ENCODE assay signal across 17 cellular contexts in genomic region chr12:69929531-69929930, GRCh38.
"Had no signal": no experiment of that assay in that cellular context is flagged by ENCODE, and none has a peak within 500 bp of the region (broad histone marks: within the 10 kb centered on the region; RNA-seq: fewer than 3 reads in every experiment).

No MANE protein-coding gene starts in this region.

- H3K4me1 Mint-ChIP-seq: stimulated activated effector memory CD8-positive, alpha-beta T cell treated with anti-CD3 and anti-CD28 coated beads, Interleukin-12 subunit alpha, Interleukin-12 subunit beta, amount 100 ng/mL, for 72 hours; T-cell had no signal

- H3K4me3 Mint-ChIP-seq: activated CD8-positive, alpha-beta T cell treated with anti-CD3 and anti-CD28 coated beads for 36 hours; neural progenitor cell; stimulated activated effector memory CD8-positive, alpha-beta T cell treated with anti-CD3 and anti-CD28 coated beads, Interleukin-12 subunit alpha, Interleukin-12 subunit beta, amount 100 ng/mL, for 72 hours; T-cell had no signal

- H3K27ac Mint-ChIP-seq: activated CD8-positive, alpha-beta T cell treated with anti-CD3 and anti-CD28 coated beads for 36 hours; neural progenitor cell; stimulated activated effector memory CD8-positive, alpha-beta T cell treated with anti-CD3 and anti-CD28 coated beads, Interleukin-12 subunit alpha, Interleukin-12 subunit beta, amount 100 ng/mL, for 72 hours; T-cell had no signal

- H3K9me3 Mint-ChIP-seq: activated CD8-positive, alpha-beta T cell treated with anti-CD3 and anti-CD28 coated beads for 36 hours; stimulated activated effector memory CD8-positive, alpha-beta T cell treated with anti-CD3 and anti-CD28 coated beads, Interleukin-12 subunit alpha, Interleukin-12 subunit beta, amount 100 ng/mL, for 72 hours; T-cell had no signal

- H3K9me3 ChIP-seq: tibial artery, vagina had no signal

- H3K4me2 ChIP-seq: neural progenitor cell had no signal

- H2AFZ ChIP-seq: neural progenitor cell had no signal

- H3K4me1 ChIP-seq: tibial artery, vagina had no signal

- H3K36me3 Mint-ChIP-seq: neural progenitor cell; stimulated activated effector memory CD8-positive, alpha-beta T cell treated with anti-CD3 and anti-CD28 coated beads, Interleukin-12 subunit alpha, Interleukin-12 subunit beta, amount 100 ng/mL, for 72 hours; T-cell had no signal

- H3K9ac ChIP-seq: neural progenitor cell had no signal

- DNase-seq: activated CD4-positive, alpha-beta T cell treated with anti-CD3 and anti-CD28 coated beads for 4 hours; activated CD8-positive, alpha-beta memory T cell treated with anti-CD3 and anti-CD28 coated beads, Interleukin-2, amount 50 U/mL, for 48 hours; activated CD8-positive, alpha-beta T cell treated with anti-CD3 and anti-CD28 coated beads for 36 hours; activated naive CD4-positive, alpha-beta T cell; central memory CD4-positive, alpha-beta T cell; cortex of kidney; effector memory CD4-positive, alpha-beta T cell; retina; T-cell; T1000; tibial artery had no signal

- H3K36me3 ChIP-seq: neural progenitor cell, tibial artery, vagina had no signal

- H3K27ac ChIP-seq: epithelial cell of prostate, neural progenitor cell, tibial artery, vagina, VCaP had no signal

- H3K27me3 ChIP-seq: neural progenitor cell, tibial artery, vagina had no signal

- H3K4me3 ChIP-seq: neural progenitor cell, skin epidermis, tibial artery, vagina had no signal
